ENCODE assay signal across 1 cellular context in the genomic region with DNA sequence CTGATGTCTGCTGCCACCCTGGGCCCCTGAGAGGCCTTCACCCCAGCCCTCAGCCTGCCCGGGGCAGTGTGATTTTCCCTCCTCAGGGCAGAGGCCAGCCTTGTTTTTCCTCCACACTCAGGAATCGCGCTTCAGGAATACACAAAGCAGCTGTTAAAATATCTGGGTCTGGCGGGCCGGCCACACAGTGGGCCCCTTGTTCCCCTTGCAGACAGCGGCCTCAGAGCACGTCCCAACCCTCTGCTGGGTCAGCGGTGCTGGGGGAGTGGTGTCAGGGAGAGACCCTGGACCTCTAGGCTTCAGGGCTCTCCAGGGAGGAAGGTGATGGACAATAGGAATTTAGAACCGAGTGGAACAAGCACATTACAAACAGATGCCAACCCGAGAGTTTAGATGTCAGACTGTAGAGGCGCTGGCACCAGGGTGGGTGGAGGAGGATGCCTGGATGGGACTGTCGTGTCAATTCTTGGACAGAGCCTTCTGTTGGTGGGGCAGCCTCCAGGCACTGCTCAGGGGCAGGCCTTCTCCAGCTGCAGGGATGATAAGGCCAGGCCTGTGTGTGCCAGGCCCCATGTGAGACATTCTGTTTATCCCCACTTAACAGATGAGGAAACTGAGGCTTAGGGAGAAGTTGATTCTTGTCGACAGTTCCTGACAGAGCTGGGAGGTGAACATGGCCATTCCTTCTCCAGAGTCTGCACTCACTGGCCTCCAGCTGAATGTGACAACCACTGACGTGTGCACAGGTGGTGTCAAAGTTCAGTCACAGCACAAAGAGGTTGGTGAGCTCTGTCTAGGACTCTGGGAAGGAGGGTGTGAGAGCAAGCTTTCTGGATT.
TF ChIP-seq lines count a peak whose summit lies in the region.

No MANE protein-coding gene starts in this region.

TF ChIP-seq in IMR-90, 13 proteins besides CTCF, POLR2A, EP300 and RAD21:
- no peak for TF ChIP-seq SMC3 (IDR thresholded peaks at IDR 0.05; ENCODE audit: low read depth, low read length)
- TF ChIP-seq, protein P1, sequence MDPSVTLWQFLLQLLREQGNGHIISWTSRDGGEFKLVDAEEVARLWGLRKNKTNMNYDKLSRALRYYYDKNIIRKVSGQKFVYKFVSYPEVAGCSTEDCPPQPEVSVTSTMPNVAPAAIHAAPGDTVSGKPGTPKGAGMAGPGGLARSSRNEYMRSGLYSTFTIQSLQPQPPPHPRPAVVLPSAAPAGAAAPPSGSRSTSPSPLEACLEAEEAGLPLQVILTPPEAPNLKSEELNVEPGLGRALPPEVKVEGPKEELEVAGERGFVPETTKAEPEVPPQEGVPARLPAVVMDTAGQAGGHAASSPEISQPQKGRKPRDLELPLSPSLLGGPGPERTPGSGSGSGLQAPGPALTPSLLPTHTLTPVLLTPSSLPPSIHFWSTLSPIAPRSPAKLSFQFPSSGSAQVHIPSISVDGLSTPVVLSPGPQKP (IDR thresholded peaks at IDR 0.05; ENCODE audit: borderline replicate concordance, low read depth, low read length) = no peak
- TF ChIP-seq CHD1 (IDR thresholded peaks at IDR 0.05; ENCODE audit: low read depth, low read length) = no peak
- TF ChIP-seq MAZ (IDR thresholded peaks at IDR 0.05; ENCODE audit: borderline replicate concordance, low read depth, low read length) = no peak
- TF ChIP-seq NFE2L2 (IDR thresholded peaks at IDR 0.05; ENCODE audit: low read depth, low read length) = no peak
- TF ChIP-seq BHLHE40 (IDR thresholded peaks at IDR 0.05; ENCODE audit: low read depth, low read length) = no peak
- TF ChIP-seq MAFK (IDR thresholded peaks at IDR 0.05; ENCODE audit: low read depth, low read length) = no peak
- TF ChIP-seq MXI1 (IDR thresholded peaks at IDR 0.05; ENCODE audit: borderline replicate concordance, low read depth, low read length) = no peak
- no peak for TF ChIP-seq USF2 (IDR thresholded peaks at IDR 0.05; ENCODE audit: low read depth, low read length)
- no peak for TF ChIP-seq FOS (IDR thresholded peaks at IDR 0.05; ENCODE audit: low read depth, low read length)
- no peak for TF ChIP-seq RCOR1 (IDR thresholded peaks at IDR 0.05; ENCODE audit: insufficient replicate concordance, low read length)
- TF ChIP-seq RFX5 (IDR thresholded peaks at IDR 0.05; ENCODE audit: low read depth, low read length) = no peak
- no peak for TF ChIP-seq CEBPB (IDR thresholded peaks at IDR 0.05; ENCODE audit: low read depth, low read length)
